In genomic region chr7:77360969-77361368, GRCh38 we compare ENCODE assay signal across 1 cellular context.
TF ChIP-seq lines count a peak whose summit lies in the region.

No MANE protein-coding gene starts in this region.

TF ChIP-seq in HepG2, 621 proteins besides CTCF, POLR2A, EP300 and RAD21 (continued from another document):
- no peak for TF ChIP-seq HIC2 (CRISPR knock-in tag; IDR thresholded peaks at IDR 0.05; ENCODE audit: low read depth)
